Comparison of ENCODE assay signal across 26 cellular contexts in genomic region chr9:113644321-113644720, GRCh38.
"Had no signal": no experiment of that assay in that cellular context is flagged by ENCODE, and none has a peak within 500 bp of the region (broad histone marks: within the 10 kb centered on the region; RNA-seq: fewer than 3 reads in every experiment).

No MANE protein-coding gene starts in this region.

- H3K27ac ChIP-seq: adrenal gland, body of pancreas, foreskin keratinocyte, gastroesophageal sphincter, heart right ventricle, hepatocyte had no signal

- H3K27me3 ChIP-seq: adrenal gland, body of pancreas, gastroesophageal sphincter, heart right ventricle, hepatocyte had no signal

- H3K9me3 ChIP-seq: adrenal gland, body of pancreas, gastroesophageal sphincter, heart right ventricle had no signal

- DNase-seq: activated CD4-positive, alpha-beta memory T cell treated with anti-CD3 and anti-CD28 coated beads for 36 hours; activated CD4-positive, alpha-beta T cell treated with anti-CD3 and anti-CD28 coated beads for 36 hours; activated CD4-positive, alpha-beta T cell treated with anti-CD3 and anti-CD28 coated beads, Interleukin-2, amount 10 ng/mL, durations not matched to agents 24 days and 14 days; activated CD4-positive, CD25-positive, alpha-beta regulatory T cell; activated CD4-positive, CD25-positive, alpha-beta regulatory T cell treated with anti-CD3 and anti-CD28 coated beads, Interleukin-2, amount 50 U/mL, for 72 hours; activated naive CD4-positive, alpha-beta T cell treated with anti-CD3 and anti-CD28 coated beads for 36 hours; activated naive CD8-positive, alpha-beta T cell treated with anti-CD3 and anti-CD28 coated beads for 36 hours; activated naive CD8-positive, alpha-beta T cell treated with anti-CD3 and anti-CD28 coated beads, Interleukin-2, amount 50 U/mL, for 24 hours; activated T-cell treated with anti-CD3 and anti-CD28 coated beads for 4 hours; activated T-cell treated with anti-CD3 and anti-CD28 coated beads, Interleukin-2, amount 50 U/mL, for 4 hours; adrenal gland; amygdala; aorta; body of pancreas; caudate nucleus; cortex of kidney; dermis blood vessel endothelial cell; effector CD4-positive, alpha-beta T cell; effector memory CD8-positive, alpha-beta T cell; foreskin keratinocyte; heart right ventricle; T-helper 1 cell; T-helper 17 cell had no signal

- ATAC-seq: activated CD4-positive, alpha-beta T cell treated with anti-CD3 and anti-CD28 coated beads for 36 hours; activated naive CD8-positive, alpha-beta T cell treated with anti-CD3 and anti-CD28 coated beads, Interleukin-2, amount 50 U/mL, for 24 hours; activated T-cell treated with anti-CD3 and anti-CD28 coated beads, Interleukin-2, amount 50 U/mL, for 4 hours; body of pancreas; effector memory CD8-positive, alpha-beta T cell; esophagus mucosa; foreskin keratinocyte; gastroesophageal sphincter; heart right ventricle; T-helper 17 cell had no signal

- H3K4me3 ChIP-seq: adrenal gland, body of pancreas, gastroesophageal sphincter, heart right ventricle, hepatocyte had no signal

- H3K4me2 ChIP-seq: hepatocyte had no signal

- H3K36me3 ChIP-seq: adrenal gland, gastroesophageal sphincter, heart right ventricle had no signal

- H3K4me1 ChIP-seq: body of pancreas, foreskin keratinocyte had no signal

- H3K79me2 ChIP-seq: hepatocyte had no signal

- H2AFZ ChIP-seq: hepatocyte had no signal
